In the genomic region with DNA sequence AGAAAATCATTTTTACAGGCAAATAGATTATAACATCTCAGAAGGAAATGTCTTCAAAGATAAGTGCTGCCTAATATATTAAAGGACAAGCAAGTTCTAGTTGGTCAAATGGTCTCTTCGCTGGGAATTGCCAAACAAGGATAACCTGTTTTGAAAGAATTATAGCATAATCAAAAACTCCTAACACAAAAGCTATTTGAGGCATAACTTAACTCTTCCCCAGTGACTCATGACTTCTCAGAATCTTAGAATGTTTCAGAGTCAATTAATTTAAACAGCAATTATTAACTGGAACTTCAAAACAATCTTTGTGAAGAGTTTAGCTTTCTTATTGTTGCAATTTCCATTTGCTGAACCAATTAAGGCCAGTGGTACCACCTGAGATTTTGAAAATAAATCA, we compare ENCODE assay signal across 18 cellular contexts.
A peak's percentile ranks its signal among the peaks of the same experiment; 100 is the strongest.
DNase-seq lines count a peak whose midpoint lies in the region; ATAC-seq and TF ChIP-seq lines count a peak whose summit lies in the region.
"Had no signal": no experiment of that assay in that cellular context is flagged by ENCODE, and none has a peak within 500 bp of the region (broad histone marks: within the 10 kb centered on the region; RNA-seq: fewer than 3 reads in every experiment).

No MANE protein-coding gene starts in this region.

- TF ChIP-seq CTCF in AG10803 (conservative IDR thresholded peaks at IDR 0.05; ENCODE audit: low read length) = no peak
- no peak for TF ChIP-seq CTCF in LNCaP clone FGC (IDR thresholded peaks at IDR 0.05; ENCODE audit: control insufficient read depth, extremely low read depth, insufficient read depth)
- TF ChIP-seq CTCF in mesothelial cell of epicardium (IDR thresholded peaks at IDR 0.05; ENCODE audit: unreplicated experiment) = no peak

- ATAC-seq in esophagus mucosa (peak; percentile 86), GM18498 (IDR thresholded peaks at IDR 0.05; ENCODE audit: unreplicated experiment) (no peak), GM21381 (IDR thresholded peaks at IDR 0.05; ENCODE audit: unreplicated experiment) (no peak)
- ATAC-seq: natural killer cell, psoas muscle had no signal

- peak; percentile 49 for DNase-seq in AG10803 (ENCODE audit: low read depth)
- DNase-seq in LNCaP clone FGC (ENCODE audit: low read depth) = peak; percentile 27
- no peak for DNase-seq in mesothelial cell of epicardium (ENCODE audit: low spot score in 2 of 2, unreplicated experiment in 2 of 2)
- DNase-seq in stimulated activated CD4-positive, alpha-beta T cell treated with anti-CD3 and anti-CD28 coated beads, Interleukin-2, amount 100 ng/mL, for 48 hours = no peak
- DNase-seq in NCI-H2107 (lab: John Stamatoyannopoulos, UW) = no peak
- DNase-seq: activated CD4-positive, alpha-beta T cell treated with anti-CD3 and anti-CD28 coated beads for 4 hours; activated CD8-positive, alpha-beta memory T cell treated with anti-CD3 and anti-CD28 coated beads, Interleukin-2, amount 50 U/mL, for 4 hours; dorsolateral prefrontal cortex; GF-D8; natural killer cell; NCI-H187; psoas muscle; T-helper 9 cell had no signal

- H3K4me3 ChIP-seq in AG10803 (ENCODE audit: low read length) = no peak overlapping the region
- H3K4me3 ChIP-seq in LNCaP clone FGC (ENCODE audit: low read depth, low read length) = no peak overlapping the region
- H3K4me3 ChIP-seq: dorsolateral prefrontal cortex, psoas muscle, vagina had no signal

- H3K27me3 Mint-ChIP-seq in mesothelial cell of epicardium (ENCODE audit: low read depth) = no peaks in the 10 kb centered on the region
- H3K27me3 Mint-ChIP-seq: stimulated activated naive CD8-positive, alpha-beta T cell treated with anti-CD3 and anti-CD28 coated beads, Interleukin-15, Interleukin-2, amounts not matched to agents 100 ng/mL and 50 ng/mL, for 24 hours had no signal

- peaks cover 44% of the 10 kb centered on the region for H3K4me1 Mint-ChIP-seq in mesothelial cell of epicardium

- H3K4me3 Mint-ChIP-seq in mesothelial cell of epicardium = no peak overlapping the region
- H3K4me3 Mint-ChIP-seq: natural killer cell; stimulated activated naive CD8-positive, alpha-beta T cell treated with anti-CD3 and anti-CD28 coated beads, Interleukin-15, Interleukin-2, amounts not matched to agents 100 ng/mL and 50 ng/mL, for 24 hours had no signal

- H3K36me3 Mint-ChIP-seq in mesothelial cell of epicardium = peaks cover 3% of the 10 kb centered on the region
- H3K36me3 Mint-ChIP-seq: natural killer cell had no signal

- peaks cover 7% of the 10 kb centered on the region for H3K9me3 Mint-ChIP-seq in mesothelial cell of epicardium
- H3K9me3 Mint-ChIP-seq: natural killer cell; stimulated activated naive CD8-positive, alpha-beta T cell treated with anti-CD3 and anti-CD28 coated beads, Interleukin-15, Interleukin-2, amounts not matched to agents 100 ng/mL and 50 ng/mL, for 24 hours had no signal

- H3K27ac Mint-ChIP-seq in mesothelial cell of epicardium = peak overlapping the region; percentile 83
- H3K27ac Mint-ChIP-seq: natural killer cell; stimulated activated naive CD8-positive, alpha-beta T cell treated with anti-CD3 and anti-CD28 coated beads, Interleukin-15, Interleukin-2, amounts not matched to agents 100 ng/mL and 50 ng/mL, for 24 hours had no signal

Comparison
In these comparisons a context has a peak if more than half of its experiments do, and no peak if none do; other contexts are left out.
1. DNase-seq: peak in AG10803 (single experiment) and LNCaP clone FGC (single experiment); none in mesothelial cell of epicardium (0 of 2), stimulated activated CD4-positive, alpha-beta T cell treated with anti-CD3 and anti-CD28 coated beads, Interleukin-2, amount 100 ng/mL, for 48 hours (0 of 2) and NCI-H2107 (single experiment).